1 cellular context compared by ENCODE assay signal in the genomic region with DNA sequence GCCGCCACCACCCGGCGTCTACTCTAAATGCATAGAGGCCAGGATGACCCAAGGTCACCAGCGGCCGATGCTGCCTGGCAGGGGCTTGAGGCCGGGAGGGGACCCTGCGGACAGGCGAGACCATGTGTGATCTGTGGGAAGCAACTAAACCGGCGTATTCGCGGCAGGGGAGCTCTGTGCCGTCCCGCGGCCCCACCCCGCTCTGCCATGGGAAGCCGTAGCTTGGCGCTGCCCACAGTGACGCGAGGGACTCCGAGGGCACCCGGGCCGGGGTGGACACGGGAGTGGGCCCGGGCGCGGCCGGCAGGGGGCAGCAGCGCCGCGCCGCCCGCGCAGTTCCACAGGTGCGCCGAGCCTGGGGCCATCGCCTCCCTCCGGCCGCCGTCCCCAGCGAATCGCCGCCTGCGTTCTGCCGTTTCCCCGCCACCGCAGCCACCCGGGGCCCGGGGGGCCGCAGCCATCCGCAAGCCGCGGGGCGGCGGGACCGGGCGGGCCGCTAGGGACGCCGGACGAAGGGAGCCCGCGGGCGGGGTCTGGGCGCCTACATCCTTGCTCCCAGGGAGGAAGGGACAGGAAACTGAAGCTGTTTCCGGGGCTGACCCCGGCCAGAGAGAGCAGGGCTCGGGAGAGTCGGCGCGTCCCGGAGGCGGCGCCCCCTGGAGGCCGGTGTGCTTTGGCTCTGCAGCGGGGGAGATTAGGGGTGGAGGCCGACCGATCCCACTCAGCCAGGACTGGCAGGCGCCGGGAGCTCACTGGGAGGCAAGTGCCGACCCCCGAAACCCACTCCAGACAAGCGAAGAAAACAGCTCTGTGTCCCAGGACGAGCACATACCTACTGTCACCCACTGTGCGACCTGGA.
TF ChIP-seq lines count a peak whose summit lies in the region.

No MANE protein-coding gene starts in this region.

TF ChIP-seq in HCT116, 20 proteins besides CTCF, POLR2A, EP300 and RAD21 (continued from another document):
- TF ChIP-seq, protein P1, sequence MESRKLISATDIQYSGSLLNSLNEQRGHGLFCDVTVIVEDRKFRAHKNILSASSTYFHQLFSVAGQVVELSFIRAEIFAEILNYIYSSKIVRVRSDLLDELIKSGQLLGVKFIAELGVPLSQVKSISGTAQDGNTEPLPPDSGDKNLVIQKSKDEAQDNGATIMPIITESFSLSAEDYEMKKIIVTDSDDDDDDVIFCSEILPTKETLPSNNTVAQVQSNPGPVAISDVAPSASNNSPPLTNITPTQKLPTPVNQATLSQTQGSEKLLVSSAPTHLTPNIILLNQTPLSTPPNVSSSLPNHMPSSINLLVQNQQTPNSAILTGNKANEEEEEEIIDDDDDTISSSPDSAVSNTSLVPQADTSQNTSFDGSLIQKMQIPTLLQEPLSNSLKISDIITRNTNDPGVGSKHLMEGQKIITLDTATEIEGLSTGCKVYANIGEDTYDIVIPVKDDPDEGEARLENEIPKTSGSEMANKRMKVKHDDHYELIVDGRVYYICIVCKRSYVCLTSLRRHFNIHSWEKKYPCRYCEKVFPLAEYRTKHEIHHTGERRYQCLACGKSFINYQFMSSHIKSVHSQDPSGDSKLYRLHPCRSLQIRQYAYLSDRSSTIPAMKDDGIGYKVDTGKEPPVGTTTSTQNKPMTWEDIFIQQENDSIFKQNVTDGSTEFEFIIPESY (IDR thresholded peaks at IDR 0.05; ENCODE audit: extremely low read depth, insufficient replicate concordance, low read length): no peak
- TF ChIP-seq, protein P2, sequence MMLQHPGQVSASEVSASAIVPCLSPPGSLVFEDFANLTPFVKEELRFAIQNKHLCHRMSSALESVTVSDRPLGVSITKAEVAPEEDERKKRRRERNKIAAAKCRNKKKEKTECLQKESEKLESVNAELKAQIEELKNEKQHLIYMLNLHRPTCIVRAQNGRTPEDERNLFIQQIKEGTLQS (IDR thresholded peaks at IDR 0.05): no peak
- TF ChIP-seq YY1 (IDR thresholded peaks at IDR 0.05; ENCODE audit: extremely low read depth, insufficient replicate concordance, low read depth, low read length): peak; percentile 43
- TF ChIP-seq MAX (IDR thresholded peaks at IDR 0.05): 0 out of 2 replicates have a peak, but pooled peaks have one; percentile 28
- peak; percentile 70 for TF ChIP-seq POLR2AphosphoS5 (IDR thresholded peaks at IDR 0.05; ENCODE audit: low read depth, low read length)
